In genomic region chr5:179530069-179530998, GRCh38 we compare ENCODE assay signal across 1 cellular context.
TF ChIP-seq lines count a peak whose summit lies in the region.

No MANE protein-coding gene starts in this region.

TF ChIP-seq in HepG2, 621 proteins besides CTCF, POLR2A, EP300 and RAD21 (continued from another document):
- TF ChIP-seq ZNF407 (CRISPR knock-in tag; IDR thresholded peaks at IDR 0.05; ENCODE audit: not compliant biosample characterization) (no peak), ZC3H4 (CRISPR knock-in tag; IDR thresholded peaks at IDR 0.05; ENCODE audit: borderline replicate concordance) (no peak), ASH2L (IDR thresholded peaks at IDR 0.05; ENCODE audit: insufficient read length, low read depth, low read length) (no peak), ZNF891 (CRISPR knock-in tag; IDR thresholded peaks at IDR 0.05) (no peak), SP4 (CRISPR knock-in tag; IDR thresholded peaks at IDR 0.05) (no peak), ZFP36 (IDR thresholded peaks at IDR 0.05; ENCODE audit: borderline replicate concordance, low read depth, low read length, partially characterized antibody) (no peak), ZFX (CRISPR knock-in tag; IDR thresholded peaks at IDR 0.05; ENCODE audit: low read depth) (peak; percentile 67), MTA3 (CRISPR knock-in tag; IDR thresholded peaks at IDR 0.05) (no peak), ZBTB1 (CRISPR knock-in tag; IDR thresholded peaks at IDR 0.05; ENCODE audit: borderline replicate concordance) (no peak), HOXA7 (CRISPR knock-in tag; IDR thresholded peaks at IDR 0.05) (no peak), KLF6 (CRISPR knock-in tag; IDR thresholded peaks at IDR 0.05) (no peak), ZMYM3 (CRISPR knock-in tag; IDR thresholded peaks at IDR 0.05) (no peak), ZSCAN9 (CRISPR knock-in tag; IDR thresholded peaks at IDR 0.05; ENCODE audit: borderline replicate concordance) (no peak), JUN (CRISPR knock-in tag; IDR thresholded peaks at IDR 0.05) (no peak), KLF9 (CRISPR knock-in tag; IDR thresholded peaks at IDR 0.05; ENCODE audit: low read depth) (no peak), GFI1 (CRISPR knock-in tag; IDR thresholded peaks at IDR 0.05; ENCODE audit: borderline replicate concordance) (no peak), ZKSCAN5 (CRISPR knock-in tag; IDR thresholded peaks at IDR 0.05) (no peak), FOXP1 (IDR thresholded peaks at IDR 0.05) (no peak), FOXP1 (CRISPR knock-in tag; IDR thresholded peaks at IDR 0.05) (no peak), ZBTB4 (CRISPR knock-in tag; IDR thresholded peaks at IDR 0.05; ENCODE audit: borderline replicate concordance) (no peak), MZF1 (CRISPR knock-in tag; IDR thresholded peaks at IDR 0.05; ENCODE audit: borderline replicate concordance) (no peak), NFKBIZ (CRISPR knock-in tag; IDR thresholded peaks at IDR 0.05) (no peak), E2F5 (CRISPR knock-in tag; conservative IDR thresholded peaks at IDR 0.05) (no peak), SIX4 (CRISPR knock-in tag; IDR thresholded peaks at IDR 0.05) (no peak), ERF (CRISPR knock-in tag; IDR thresholded peaks at IDR 0.05) (no peak), ZNF30 (CRISPR knock-in tag; IDR thresholded peaks at IDR 0.05) (no peak), ARNT (IDR thresholded peaks at IDR 0.05) (no peak), ZNF724P (CRISPR knock-in tag; IDR thresholded peaks at IDR 0.05; ENCODE audit: borderline replicate concordance) (no peak), TBX3 (IDR thresholded peaks at IDR 0.05; ENCODE audit: borderline replicate concordance) (no peak), JUNB (CRISPR knock-in tag; IDR thresholded peaks at IDR 0.05; ENCODE audit: borderline replicate concordance) (no peak), ZNF572 (CRISPR knock-in tag; IDR thresholded peaks at IDR 0.05) (no peak), ESRRA (CRISPR knock-in tag; IDR thresholded peaks at IDR 0.05; ENCODE audit: low read depth) (no peak), RFX3 (CRISPR knock-in tag; IDR thresholded peaks at IDR 0.05) (no peak), HIVEP1 (CRISPR knock-in tag; IDR thresholded peaks at IDR 0.05) (no peak), ZBTB7A (CRISPR knock-in tag; IDR thresholded peaks at IDR 0.05) (no peak), STAT6 (CRISPR knock-in tag; IDR thresholded peaks at IDR 0.05; ENCODE audit: borderline replicate concordance) (no peak)
- TF ChIP-seq, protein P1, sequence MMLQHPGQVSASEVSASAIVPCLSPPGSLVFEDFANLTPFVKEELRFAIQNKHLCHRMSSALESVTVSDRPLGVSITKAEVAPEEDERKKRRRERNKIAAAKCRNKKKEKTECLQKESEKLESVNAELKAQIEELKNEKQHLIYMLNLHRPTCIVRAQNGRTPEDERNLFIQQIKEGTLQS (CRISPR knock-in tag; IDR thresholded peaks at IDR 0.05), result no peak
- TF ChIP-seq, protein P2, sequence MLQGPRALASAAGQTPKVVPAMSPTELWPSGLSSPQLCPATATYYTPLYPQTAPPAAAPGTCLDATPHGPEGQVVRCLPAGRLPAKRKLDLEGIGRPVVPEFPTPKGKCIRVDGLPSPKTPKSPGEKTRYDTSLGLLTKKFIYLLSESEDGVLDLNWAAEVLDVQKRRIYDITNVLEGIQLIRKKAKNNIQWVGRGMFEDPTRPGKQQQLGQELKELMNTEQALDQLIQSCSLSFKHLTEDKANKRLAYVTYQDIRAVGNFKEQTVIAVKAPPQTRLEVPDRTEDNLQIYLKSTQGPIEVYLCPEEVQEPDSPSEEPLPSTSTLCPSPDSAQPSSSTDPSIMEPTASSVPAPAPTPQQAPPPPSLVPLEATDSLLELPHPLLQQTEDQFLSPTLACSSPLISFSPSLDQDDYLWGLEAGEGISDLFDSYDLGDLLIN (CRISPR knock-in tag; IDR thresholded peaks at IDR 0.05; ENCODE audit: borderline replicate concordance), result no peak
- TF ChIP-seq, protein P3, sequence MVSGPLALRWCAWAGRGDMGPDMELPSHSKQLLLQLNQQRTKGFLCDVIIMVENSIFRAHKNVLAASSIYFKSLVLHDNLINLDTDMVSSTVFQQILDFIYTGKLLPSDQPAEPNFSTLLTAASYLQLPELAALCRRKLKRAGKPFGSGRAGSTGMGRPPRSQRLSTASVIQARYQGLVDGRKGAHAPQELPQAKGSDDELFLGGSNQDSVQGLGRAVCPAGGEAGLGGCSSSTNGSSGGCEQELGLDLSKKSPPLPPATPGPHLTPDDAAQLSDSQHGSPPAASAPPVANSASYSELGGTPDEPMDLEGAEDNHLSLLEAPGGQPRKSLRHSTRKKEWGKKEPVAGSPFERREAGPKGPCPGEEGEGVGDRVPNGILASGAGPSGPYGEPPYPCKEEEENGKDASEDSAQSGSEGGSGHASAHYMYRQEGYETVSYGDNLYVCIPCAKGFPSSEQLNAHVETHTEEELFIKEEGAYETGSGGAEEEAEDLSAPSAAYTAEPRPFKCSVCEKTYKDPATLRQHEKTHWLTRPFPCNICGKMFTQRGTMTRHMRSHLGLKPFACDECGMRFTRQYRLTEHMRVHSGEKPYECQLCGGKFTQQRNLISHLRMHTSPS (CRISPR knock-in tag; IDR thresholded peaks at IDR 0.05; ENCODE audit: low read depth), result no peak
- TF ChIP-seq, protein P4, sequence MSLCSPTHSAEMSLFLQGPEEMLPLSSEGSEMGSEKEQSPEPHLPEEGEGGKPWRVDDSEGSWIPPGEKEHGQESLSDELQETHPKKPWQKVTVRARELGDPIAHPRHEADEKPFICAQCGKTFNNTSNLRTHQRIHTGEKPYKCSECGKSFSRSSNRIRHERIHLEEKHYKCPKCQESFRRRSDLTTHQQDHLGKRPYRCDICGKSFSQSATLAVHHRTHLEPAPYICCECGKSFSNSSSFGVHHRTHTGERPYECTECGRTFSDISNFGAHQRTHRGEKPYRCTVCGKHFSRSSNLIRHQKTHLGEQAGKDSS (CRISPR knock-in tag; IDR thresholded peaks at IDR 0.05; ENCODE audit: borderline replicate concordance, low read depth), result no peak; the same call in 1 of the 2 replicates
